In the genomic region with DNA sequence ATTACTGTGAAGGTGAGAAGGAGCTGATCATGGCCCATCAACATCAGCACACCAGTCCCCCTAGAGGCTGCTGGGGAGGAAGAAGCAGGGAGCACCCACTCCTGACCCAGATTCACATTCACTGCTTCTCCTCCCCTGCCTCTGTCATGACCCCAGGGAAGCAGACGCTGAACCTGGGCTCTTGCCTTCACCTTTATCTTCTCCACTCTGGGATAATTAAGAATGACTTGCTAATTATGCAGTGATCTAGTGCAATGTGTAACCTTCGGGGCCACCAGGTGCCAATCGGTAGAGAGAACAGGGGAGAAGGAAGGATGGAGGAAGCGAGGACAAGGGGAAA, we compare ENCODE assay signal across 14 cellular contexts. TPM values are rescaled to one million over a fixed set of nuclear protein-coding genes. Genes with fewer than 3 reads are reported as not detected.
DNase-seq lines count a peak whose midpoint lies in the region; ATAC-seq, FAIRE-seq and TF ChIP-seq lines count a peak whose summit lies in the region.
"Had no signal": no experiment of that assay in that cellular context is flagged by ENCODE, and none has a peak within 500 bp of the region (broad histone marks: within the 10 kb centered on the region; RNA-seq: fewer than 3 reads in every experiment).

No MANE protein-coding gene starts in this region.

- H3K79me2 ChIP-seq in keratinocyte (ENCODE audit: control insufficient read depth, insufficient read depth, low read length), result no peaks in the 10 kb centered on the region

- H3K9me1 ChIP-seq in keratinocyte (ENCODE audit: control insufficient read depth, extremely low read depth, insufficient read depth, low read length), result no peaks in the 10 kb centered on the region

- WGBS in upper lobe of left lung, 2 donors, result 67 to 78% methylated on average over 4 of the region's 4 CpGs

- POLR2A ChIA-PET in A673 (lab: Charles Lee; ENCODE audit: low non-redundant PET), result no interaction called here

- no peaks in the 10 kb centered on the region for H3K27me3 ChIP-seq in keratinocyte (ENCODE audit: control insufficient read depth, extremely low read depth, insufficient read depth, low read length)
- H3K27me3 ChIP-seq in A673 (replicated peaks; ENCODE audit: insufficient read depth, low read depth, low read length, poor library complexity), result no peaks in the 10 kb centered on the region
- H3K27me3 ChIP-seq in upper lobe of left lung, result no peaks in the 10 kb centered on the region
- H3K27me3 ChIP-seq: body of pancreas had no signal

- no peak overlapping the region for H3K4me2 ChIP-seq in keratinocyte (ENCODE audit: control insufficient read depth, extremely low read depth, insufficient read depth, low read depth, low read length)
- H3K4me2 ChIP-seq: PC-9 had no signal

- H3K9me3 ChIP-seq in keratinocyte (ENCODE audit: control insufficient read depth, low read depth, low read length) (no peaks in the 10 kb centered on the region), A673 (ENCODE audit: low read depth, low read length, poor library complexity, severe bottlenecking) (no peaks in the 10 kb centered on the region), upper lobe of left lung (no peaks in the 10 kb centered on the region)
- H3K9me3 ChIP-seq: body of pancreas, Caco-2 had no signal

- intact Hi-C loops in A673 (cut with micrococcal nuclease; ENCODE audit: unreplicated experiment), result no loop called here

- no peak overlapping the region for H3K9ac ChIP-seq in keratinocyte (ENCODE audit: control insufficient read depth, extremely low read depth, insufficient read depth, low read length)

- no peak overlapping the region for H2AFZ ChIP-seq in keratinocyte (ENCODE audit: control insufficient read depth, low read length)
- H2AFZ ChIP-seq: PC-9 had no signal

- H3K27ac ChIP-seq in keratinocyte (ENCODE audit: control insufficient read depth, insufficient read depth, low read length), result no peak overlapping the region
- no peak overlapping the region for H3K27ac ChIP-seq in A673 (ENCODE audit: low read depth, low read length, poor library complexity, severe bottlenecking)
- H3K27ac ChIP-seq in upper lobe of left lung, result no peak overlapping the region
- H3K27ac ChIP-seq: body of pancreas, PC-9 had no signal

- H3K4me3 ChIP-seq in AG10803 (ENCODE audit: low read length), result no peak overlapping the region
- no peak overlapping the region for H3K4me3 ChIP-seq in keratinocyte (ENCODE audit: control insufficient read depth in 2 of 3, extremely low read depth in 1 of 3, insufficient read depth in 2 of 3, low read depth in 1 of 3, low read length in 3 of 3)
- no peak overlapping the region for H3K4me3 ChIP-seq in A673 (ENCODE audit: low read depth, low read length, poor library complexity, severe bottlenecking)
- H3K4me3 ChIP-seq in upper lobe of left lung, result no peak overlapping the region
- H3K4me3 ChIP-seq: body of pancreas, PC-9 had no signal

- TF ChIP-seq CTCF in AG10803 (conservative IDR thresholded peaks at IDR 0.05; ENCODE audit: low read length), result 0 out of 2 replicates have a peak, but pooled peaks have one; percentile 5
- TF ChIP-seq CTCF in keratinocyte (optimal IDR thresholded peaks at IDR 0.05 in 1 of 3, IDR thresholded peaks at IDR 0.05 in 1 of 3, conservative IDR thresholded peaks at IDR 0.05 in 1 of 3; ENCODE audit: extremely low read depth in 1 of 3, insufficient read depth in 2 of 3, low read length in 3 of 3), result peak in 2 of 3 experiments; percentile 24 to 32
- TF ChIP-seq CTCF in A673 (conservative IDR thresholded peaks at IDR 0.05; ENCODE audit: low read depth, low read length), result no peak
- no peak for TF ChIP-seq CTCF in upper lobe of left lung (IDR thresholded peaks at IDR 0.05)

- DNase-seq in AG10803 (ENCODE audit: low read depth) (no peak), SW480 (ENCODE audit: low spot score) (peak; percentile 7), keratinocyte (ENCODE audit: low read depth, low spot score) (no peak), anterior cingulate cortex (lab: John Stamatoyannopoulos, UW) (no peak), A673 (ENCODE audit: low spot score) (no peak), upper lobe of left lung (no peak)
- DNase-seq: body of pancreas, Caco-2, KG1, PC-9, T1000 had no signal

- H3K4me1 ChIP-seq in keratinocyte (ENCODE audit: control insufficient read depth, extremely low read depth, insufficient read depth, low read length), result no peaks in the 10 kb centered on the region
- peaks cover 10% of the 10 kb centered on the region for H3K4me1 ChIP-seq in A673 (ENCODE audit: insufficient read depth, low read length, poor library complexity, severe bottlenecking)
- H3K4me1 ChIP-seq in upper lobe of left lung, result peaks cover 0 to 16% (median 4%) of the 10 kb centered on the region in 4 donors
- H3K4me1 ChIP-seq: body of pancreas, Caco-2 had no signal

- H3K36me3 ChIP-seq in keratinocyte (ENCODE audit: control insufficient read depth in 2 of 2, extremely low read depth in 1 of 2, insufficient read depth in 2 of 2, low read length in 2 of 2) (peaks cover 14 to 22% of the 10 kb centered on the region in 2 experiments), A673 (ENCODE audit: insufficient read depth, low read length, poor library complexity, severe bottlenecking) (peaks cover 12% of the 10 kb centered on the region), upper lobe of left lung (peaks cover 0 to 30% (median 15%) of the 10 kb centered on the region in 4 donors)

- H4K20me1 ChIP-seq in keratinocyte (ENCODE audit: control insufficient read depth, extremely low read depth, insufficient read depth, low read length), result no peaks in the 10 kb centered on the region

- CTCF ChIA-PET in A673 (lab: Charles Lee), result no interaction called here

- dilution Hi-C loops in keratinocyte (cut with MboI; ENCODE audit: extremely low pct_ligation_motif_present, low sequenced_read_pairs), result no loop called here

- BruUV-seq in A673 (replicated peaks; lab: Mats Ljungman, UMichigan), result no TSS peak

- no peak for FAIRE-seq in keratinocyte (lab: Jason Lieb, UNC)
- FAIRE-seq: GM12891 had no signal

- no peak for TF ChIP-seq POLR2A in upper lobe of left lung (IDR thresholded peaks at IDR 0.05)

- peak; percentile 45 for ATAC-seq in GM18498 (IDR thresholded peaks at IDR 0.05; ENCODE audit: unreplicated experiment)
- ATAC-seq in upper lobe of left lung (ENCODE audit: low FRiP score in 2 of 2), result no peak
- ATAC-seq in GM19452 (IDR thresholded peaks at IDR 0.05; ENCODE audit: unreplicated experiment), result no peak

- no peak for TF ChIP-seq EP300 in upper lobe of left lung (IDR thresholded peaks at IDR 0.05)

RNA-seq across cellular contexts. Expression of gene IQSEC3, which starts 44.4 kb away (rescaled TPM):
- polyA plus RNA-seq in keratinocyte, result not detected in 3 replicates
- polyA plus RNA-seq in keratinocyte (2011; ENCODE audit: low read depth), result not detected
- polyA plus RNA-seq in keratinocyte (2011; cell fraction: cytosol; rRNA removed), result not detected in 2 replicates
- 0.04 TPM in 1 of 2 replicates, not detected in the other for polyA plus RNA-seq in keratinocyte (2011; cell fraction: nucleus; rRNA removed)
- not detected in 2 replicates for polyA plus RNA-seq in keratinocyte (2012; ENCODE audit: low replicate concordance)
- not detected in 3 replicates for polyA minus RNA-seq in keratinocyte
- polyA minus RNA-seq in keratinocyte (2011; cell fraction: cytosol; rRNA and poly(A)+ RNA removed), result not detected
- not detected in 2 replicates for polyA minus RNA-seq in keratinocyte (2011; cell fraction: nucleus; rRNA and poly(A)+ RNA removed)
- not detected in 2 replicates for total RNA-seq in A673 (2021)
- 10 to 100 TPM in 2 of 6 donors, 1 to 10 TPM in 4; 2.1 to 19.0 (median 8.2) TPM for total RNA-seq in upper lobe of left lung
- total RNA-seq: PC-9 had no signal

Comparison
In these comparisons a context has a peak if more than half of its experiments do, and no peak if none do; other contexts are left out.
1. CTCF ChIP-seq: peak in AG10803 (single experiment) and keratinocyte (2 of 3); none in A673 (single experiment) and upper lobe of left lung (0 of 6).